ENCODE assay signal across 1 cellular context in the genomic region with DNA sequence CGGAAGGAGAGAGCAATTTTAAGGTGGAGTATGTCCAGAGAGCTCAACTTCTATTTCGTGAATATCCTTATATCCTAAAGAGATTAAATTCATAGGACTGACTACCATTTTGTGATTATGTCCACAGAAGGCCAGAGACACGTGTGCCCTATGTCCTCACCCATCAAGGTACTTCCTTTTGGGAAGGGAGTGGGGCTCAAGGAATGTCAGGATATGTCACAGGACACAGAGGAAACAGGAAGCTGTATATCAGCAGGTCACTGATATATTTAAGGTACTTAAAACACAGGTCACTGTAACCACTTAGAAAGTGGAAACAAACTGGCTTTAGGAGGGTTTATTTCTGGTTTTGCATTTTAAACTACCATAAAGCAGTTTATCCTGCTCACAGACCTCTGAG.
TF ChIP-seq lines count a peak whose summit lies in the region.

No MANE protein-coding gene starts in this region.

TF ChIP-seq in HepG2, 621 proteins besides CTCF, POLR2A, EP300 and RAD21 (continued from another document):
- TF ChIP-seq DR1 (CRISPR knock-in tag; IDR thresholded peaks at IDR 0.05) = no peak
- no peak for TF ChIP-seq ZNF337 (CRISPR knock-in tag; IDR thresholded peaks at IDR 0.05; ENCODE audit: borderline replicate concordance, low read depth)
- TF ChIP-seq, protein P1, sequence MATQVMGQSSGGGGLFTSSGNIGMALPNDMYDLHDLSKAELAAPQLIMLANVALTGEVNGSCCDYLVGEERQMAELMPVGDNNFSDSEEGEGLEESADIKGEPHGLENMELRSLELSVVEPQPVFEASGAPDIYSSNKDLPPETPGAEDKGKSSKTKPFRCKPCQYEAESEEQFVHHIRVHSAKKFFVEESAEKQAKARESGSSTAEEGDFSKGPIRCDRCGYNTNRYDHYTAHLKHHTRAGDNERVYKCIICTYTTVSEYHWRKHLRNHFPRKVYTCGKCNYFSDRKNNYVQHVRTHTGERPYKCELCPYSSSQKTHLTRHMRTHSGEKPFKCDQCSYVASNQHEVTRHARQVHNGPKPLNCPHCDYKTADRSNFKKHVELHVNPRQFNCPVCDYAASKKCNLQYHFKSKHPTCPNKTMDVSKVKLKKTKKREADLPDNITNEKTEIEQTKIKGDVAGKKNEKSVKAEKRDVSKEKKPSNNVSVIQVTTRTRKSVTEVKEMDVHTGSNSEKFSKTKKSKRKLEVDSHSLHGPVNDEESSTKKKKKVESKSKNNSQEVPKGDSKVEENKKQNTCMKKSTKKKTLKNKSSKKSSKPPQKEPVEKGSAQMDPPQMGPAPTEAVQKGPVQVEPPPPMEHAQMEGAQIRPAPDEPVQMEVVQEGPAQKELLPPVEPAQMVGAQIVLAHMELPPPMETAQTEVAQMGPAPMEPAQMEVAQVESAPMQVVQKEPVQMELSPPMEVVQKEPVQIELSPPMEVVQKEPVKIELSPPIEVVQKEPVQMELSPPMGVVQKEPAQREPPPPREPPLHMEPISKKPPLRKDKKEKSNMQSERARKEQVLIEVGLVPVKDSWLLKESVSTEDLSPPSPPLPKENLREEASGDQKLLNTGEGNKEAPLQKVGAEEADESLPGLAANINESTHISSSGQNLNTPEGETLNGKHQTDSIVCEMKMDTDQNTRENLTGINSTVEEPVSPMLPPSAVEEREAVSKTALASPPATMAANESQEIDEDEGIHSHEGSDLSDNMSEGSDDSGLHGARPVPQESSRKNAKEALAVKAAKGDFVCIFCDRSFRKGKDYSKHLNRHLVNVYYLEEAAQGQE (IDR thresholded peaks at IDR 0.05; ENCODE audit: borderline replicate concordance in 1 of 2, low read depth in 1 of 2, low read length in 2 of 2) = no peak
- no peak for TF ChIP-seq KLF9 (CRISPR knock-in tag; IDR thresholded peaks at IDR 0.05; ENCODE audit: low read depth)
- TF ChIP-seq ZNF577 (CRISPR knock-in tag; IDR thresholded peaks at IDR 0.05; ENCODE audit: borderline replicate concordance, low read depth) = no peak
- no peak for TF ChIP-seq HDAC2 (CRISPR knock-in tag; IDR thresholded peaks at IDR 0.05)
- TF ChIP-seq, protein P2, sequence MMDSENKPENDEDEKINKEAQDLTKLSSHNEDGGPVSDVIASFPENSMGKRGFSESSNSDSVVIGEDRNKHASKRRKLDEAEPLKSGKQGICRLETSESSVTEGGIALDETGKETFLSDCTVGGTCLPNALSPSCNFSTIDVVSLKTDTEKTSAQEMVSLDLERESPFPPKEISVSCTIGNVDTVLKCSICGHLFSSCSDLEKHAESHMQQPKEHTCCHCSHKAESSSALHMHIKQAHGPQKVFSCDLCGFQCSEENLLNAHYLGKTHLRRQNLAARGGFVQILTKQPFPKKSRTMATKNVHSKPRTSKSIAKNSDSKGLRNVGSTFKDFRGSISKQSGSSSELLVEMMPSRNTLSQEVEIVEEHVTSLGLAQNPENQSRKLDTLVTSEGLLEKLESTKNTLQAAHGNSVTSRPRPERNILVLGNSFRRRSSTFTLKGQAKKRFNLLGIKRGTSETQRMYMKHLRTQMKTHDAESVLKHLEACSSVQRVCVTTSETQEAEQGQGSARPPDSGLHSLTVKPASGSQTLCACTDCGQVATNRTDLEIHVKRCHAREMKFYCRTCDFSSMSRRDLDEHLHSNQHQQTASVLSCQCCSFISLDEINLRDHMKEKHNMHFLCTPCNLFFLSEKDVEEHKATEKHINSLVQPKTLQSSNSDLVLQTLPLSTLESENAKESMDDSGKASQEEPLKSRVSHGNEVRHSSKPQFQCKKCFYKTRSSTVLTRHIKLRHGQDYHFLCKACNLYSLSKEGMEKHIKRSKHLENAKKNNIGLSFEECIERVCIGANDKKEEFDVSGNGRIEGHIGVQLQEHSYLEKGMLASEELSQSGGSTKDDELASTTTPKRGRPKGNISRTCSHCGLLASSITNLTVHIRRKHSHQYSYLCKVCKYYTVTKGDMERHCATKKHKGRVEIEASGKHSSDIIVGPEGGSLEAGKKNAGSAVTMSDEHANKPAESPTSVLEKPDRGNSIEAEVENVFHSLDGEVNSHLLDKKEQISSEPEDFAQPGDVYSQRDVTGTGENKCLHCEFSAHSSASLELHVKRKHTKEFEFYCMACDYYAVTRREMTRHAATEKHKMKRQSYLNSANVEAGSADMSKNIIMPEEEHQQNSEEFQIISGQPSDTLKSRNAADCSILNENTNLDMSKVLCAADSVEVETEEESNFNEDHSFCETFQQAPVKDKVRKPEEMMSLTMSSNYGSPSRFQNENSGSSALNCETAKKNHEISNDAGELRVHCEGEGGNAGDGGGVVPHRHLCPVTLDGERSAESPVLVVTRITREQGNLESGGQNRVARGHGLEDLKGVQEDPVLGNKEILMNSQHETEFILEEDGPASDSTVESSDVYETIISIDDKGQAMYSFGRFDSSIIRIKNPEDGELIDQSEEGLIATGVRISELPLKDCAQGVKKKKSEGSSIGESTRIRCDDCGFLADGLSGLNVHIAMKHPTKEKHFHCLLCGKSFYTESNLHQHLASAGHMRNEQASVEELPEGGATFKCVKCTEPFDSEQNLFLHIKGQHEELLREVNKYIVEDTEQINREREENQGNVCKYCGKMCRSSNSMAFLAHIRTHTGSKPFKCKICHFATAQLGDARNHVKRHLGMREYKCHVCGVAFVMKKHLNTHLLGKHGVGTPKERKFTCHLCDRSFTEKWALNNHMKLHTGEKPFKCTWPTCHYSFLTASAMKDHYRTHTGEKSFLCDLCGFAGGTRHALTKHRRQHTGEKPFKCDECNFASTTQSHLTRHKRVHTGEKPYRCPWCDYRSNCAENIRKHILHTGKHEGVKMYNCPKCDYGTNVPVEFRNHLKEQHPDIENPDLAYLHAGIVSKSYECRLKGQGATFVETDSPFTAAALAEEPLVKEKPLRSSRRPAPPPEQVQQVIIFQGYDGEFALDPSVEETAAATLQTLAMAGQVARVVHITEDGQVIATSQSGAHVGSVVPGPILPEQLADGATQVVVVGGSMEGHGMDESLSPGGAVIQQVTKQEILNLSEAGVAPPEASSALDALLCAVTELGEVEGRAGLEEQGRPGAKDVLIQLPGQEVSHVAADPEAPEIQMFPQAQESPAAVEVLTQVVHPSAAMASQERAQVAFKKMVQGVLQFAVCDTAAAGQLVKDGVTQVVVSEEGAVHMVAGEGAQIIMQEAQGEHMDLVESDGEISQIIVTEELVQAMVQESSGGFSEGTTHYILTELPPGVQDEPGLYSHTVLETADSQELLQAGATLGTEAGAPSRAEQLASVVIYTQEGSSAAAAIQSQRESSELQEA (CRISPR knock-in tag; IDR thresholded peaks at IDR 0.05; ENCODE audit: not compliant biosample characterization) = no peak
- TF ChIP-seq, protein P3, sequence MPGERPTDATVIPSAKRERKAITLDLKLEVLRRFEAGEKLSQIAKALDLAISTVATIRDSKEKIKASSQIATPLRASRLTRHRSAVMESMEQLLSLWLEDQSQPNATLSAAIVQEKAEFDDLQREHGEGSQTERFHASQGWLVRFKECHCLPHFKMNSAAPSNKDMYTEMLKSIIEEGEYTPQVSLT (CRISPR knock-in tag; IDR thresholded peaks at IDR 0.05; ENCODE audit: borderline replicate concordance, low read depth) = no peak
- TF ChIP-seq, protein P4, sequence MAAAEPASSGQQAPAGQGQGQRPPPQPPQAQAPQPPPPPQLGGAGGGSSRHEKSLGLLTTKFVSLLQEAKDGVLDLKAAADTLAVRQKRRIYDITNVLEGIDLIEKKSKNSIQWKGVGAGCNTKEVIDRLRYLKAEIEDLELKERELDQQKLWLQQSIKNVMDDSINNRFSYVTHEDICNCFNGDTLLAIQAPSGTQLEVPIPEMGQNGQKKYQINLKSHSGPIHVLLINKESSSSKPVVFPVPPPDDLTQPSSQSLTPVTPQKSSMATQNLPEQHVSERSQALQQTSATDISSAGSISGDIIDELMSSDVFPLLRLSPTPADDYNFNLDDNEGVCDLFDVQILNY (CRISPR knock-in tag; conservative IDR thresholded peaks at IDR 0.05) = no peak
- TF ChIP-seq RBFOX2 (IDR thresholded peaks at IDR 0.05; ENCODE audit: low read depth, low read length) = no peak
- TF ChIP-seq ZNF567 (CRISPR knock-in tag; IDR thresholded peaks at IDR 0.05; ENCODE audit: borderline replicate concordance) = no peak
- TF ChIP-seq, protein P5, sequence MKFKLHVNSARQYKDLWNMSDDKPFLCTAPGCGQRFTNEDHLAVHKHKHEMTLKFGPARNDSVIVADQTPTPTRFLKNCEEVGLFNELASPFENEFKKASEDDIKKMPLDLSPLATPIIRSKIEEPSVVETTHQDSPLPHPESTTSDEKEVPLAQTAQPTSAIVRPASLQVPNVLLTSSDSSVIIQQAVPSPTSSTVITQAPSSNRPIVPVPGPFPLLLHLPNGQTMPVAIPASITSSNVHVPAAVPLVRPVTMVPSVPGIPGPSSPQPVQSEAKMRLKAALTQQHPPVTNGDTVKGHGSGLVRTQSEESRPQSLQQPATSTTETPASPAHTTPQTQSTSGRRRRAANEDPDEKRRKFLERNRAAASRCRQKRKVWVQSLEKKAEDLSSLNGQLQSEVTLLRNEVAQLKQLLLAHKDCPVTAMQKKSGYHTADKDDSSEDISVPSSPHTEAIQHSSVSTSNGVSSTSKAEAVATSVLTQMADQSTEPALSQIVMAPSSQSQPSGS (CRISPR knock-in tag; IDR thresholded peaks at IDR 0.05) = no peak
